ENCODE assay signal across 11 cellular contexts in the genomic region with DNA sequence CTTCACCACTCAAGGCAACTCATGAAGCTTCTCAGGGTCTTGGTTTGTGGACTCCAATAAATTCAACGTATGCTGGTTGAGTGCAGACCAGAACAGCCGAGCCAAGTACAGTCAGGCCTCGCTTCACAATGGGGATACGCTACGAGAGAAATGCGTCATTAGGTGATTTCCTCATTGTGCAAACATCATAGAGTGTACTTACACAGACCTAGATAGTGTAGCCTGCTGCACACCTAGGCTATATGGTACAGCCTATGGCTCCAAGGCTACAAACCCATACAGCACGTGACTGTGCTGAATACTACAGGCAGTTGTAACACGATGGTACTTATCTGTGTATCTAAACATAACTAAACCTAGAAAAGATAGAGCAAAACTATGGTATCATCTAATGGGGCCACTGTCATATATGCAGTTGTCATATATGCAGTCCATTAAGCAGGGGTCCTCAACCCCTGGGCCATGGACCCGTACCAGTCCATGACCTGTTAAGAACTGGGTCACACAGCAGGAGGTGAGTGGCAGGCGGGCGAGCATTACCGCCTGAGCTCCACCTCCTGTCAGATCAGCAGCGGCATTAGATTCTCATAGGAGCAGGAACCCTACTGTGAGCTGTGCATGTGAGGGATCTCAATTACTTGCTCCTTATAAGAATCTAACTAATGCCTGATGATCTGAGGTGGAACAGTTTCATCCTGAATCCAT. TPM values are rescaled to one million over a fixed set of nuclear protein-coding genes. Genes with fewer than 3 reads are reported as not detected.
DNase-seq lines count a peak whose midpoint lies in the region; ATAC-seq and TF ChIP-seq lines count a peak whose summit lies in the region.
"Had no signal": no experiment of that assay in that cellular context is flagged by ENCODE, and none has a peak within 500 bp of the region (broad histone marks: within the 10 kb centered on the region; RNA-seq: fewer than 3 reads in every experiment).

No MANE protein-coding gene starts in this region.

- H3K9me3 ChIP-seq in gastrocnemius medialis = no peaks in the 10 kb centered on the region
- H3K9me3 ChIP-seq: heart left ventricle had no signal

- H3K36me3 ChIP-seq in gastrocnemius medialis = no peaks in the 10 kb centered on the region
- H3K36me3 ChIP-seq: heart left ventricle had no signal

- no peak overlapping the region for H3K27ac ChIP-seq in gastrocnemius medialis
- H3K27ac ChIP-seq: epithelial cell of prostate, VCaP had no signal

- H3K4me1 Mint-ChIP-seq in activated CD4-positive, alpha-beta T cell treated with anti-CD3 and anti-CD28 coated beads for 36 hours = peaks cover 29% of the 10 kb centered on the region
- peaks cover 31% of the 10 kb centered on the region for H3K4me1 Mint-ChIP-seq in T-helper 2 cell treated with Interferon-gamma antibody and Interleukin-4, amounts not matched to agents 5 μg/mL and 100 μg/mL, for 36 hours (ENCODE audit: low read depth)
- peaks cover 49 to 66% of the 10 kb centered on the region in 2 donors for H3K4me1 Mint-ChIP-seq in natural killer cell

- H3K4me1 ChIP-seq in gastrocnemius medialis = no peaks in the 10 kb centered on the region

- CTCF ChIA-PET in activated CD4-positive, alpha-beta T cell treated with anti-CD3 and anti-CD28 coated beads for 36 hours (lab: Charles Lee) = interaction anchor here (0.7 kb wide), 1 partner anchor 54 kb away, joined by 3 read pairs; no protein-coding TSS in a partner anchor
- CTCF ChIA-PET in HEK293T (lab: Yijun Ruan, JAX) = interaction anchor here (0.8 to 1.2 kb wide), 2 partner anchors 10 to 79 kb away, joined by 3 to 4 read pairs; no protein-coding TSS in a partner anchor

- TF ChIP-seq POLR2A in gastrocnemius medialis (IDR thresholded peaks at IDR 0.05) = no peak

- POLR2A ChIA-PET in activated CD4-positive, alpha-beta T cell treated with anti-CD3 and anti-CD28 coated beads for 36 hours (lab: Charles Lee) = no interaction called here
- POLR2A ChIA-PET in HEK293T (lab: Yijun Ruan, JAX) = interaction anchor here (0.7 to 1.1 kb wide), 2 partner anchors 15 to 25 kb away, joined by 3 read pairs; no protein-coding TSS in a partner anchor

- peak; percentile 50 for ATAC-seq in activated CD4-positive, alpha-beta T cell treated with anti-CD3 and anti-CD28 coated beads for 36 hours
- ATAC-seq in natural killer cell (peak; percentile 2 to 52 (median 14)), gastrocnemius medialis (no peak)

- DNase-seq in activated CD4-positive, alpha-beta T cell treated with anti-CD3 and anti-CD28 coated beads for 36 hours = no peak
- no peak for DNase-seq in activated CD4-positive, alpha-beta T cell treated with anti-CD3 and anti-CD28 coated beads, Interleukin-2, amount 50 U/mL, for 4 hours
- DNase-seq in HEK293T (ENCODE audit: extremely low spot score) (no peak), natural killer cell (no peak), cardiac septum (ENCODE audit: low spot score) (no peak), AG08396 (ENCODE audit: low spot score) (no peak), gastrocnemius medialis (no peak)
- no peak for DNase-seq in T-helper 2 cell treated with Interferon-gamma antibody and Interleukin-4, amounts not matched to agents 5 μg/mL and 100 μg/mL, for 36 hours (ENCODE audit: low spot score)

- H3K36me3 Mint-ChIP-seq in activated CD4-positive, alpha-beta T cell treated with anti-CD3 and anti-CD28 coated beads for 36 hours (ENCODE audit: low read depth) = no peaks in the 10 kb centered on the region
- no peaks in the 10 kb centered on the region for H3K36me3 Mint-ChIP-seq in T-helper 2 cell treated with Interferon-gamma antibody and Interleukin-4, amounts not matched to agents 5 μg/mL and 100 μg/mL, for 36 hours (ENCODE audit: low read depth)
- no peaks in the 10 kb centered on the region for H3K36me3 Mint-ChIP-seq in natural killer cell

- no peaks in the 10 kb centered on the region for H3K27me3 ChIP-seq in gastrocnemius medialis

- H3K27ac Mint-ChIP-seq in activated CD4-positive, alpha-beta T cell treated with anti-CD3 and anti-CD28 coated beads for 36 hours = no peak overlapping the region
- peak overlapping the region; percentile 66 for H3K27ac Mint-ChIP-seq in T-helper 2 cell treated with Interferon-gamma antibody and Interleukin-4, amounts not matched to agents 5 μg/mL and 100 μg/mL, for 36 hours
- H3K27ac Mint-ChIP-seq in natural killer cell = peak overlapping the region; percentile 88 to 91

- in situ Hi-C loops in gastrocnemius medialis (cut with MboI; ENCODE audit: low sequenced_read_pairs in 4 of 4) = no loop called here

- no peak overlapping the region for H3K4me3 ChIP-seq in gastrocnemius medialis

- TF ChIP-seq CTCF in natural killer cell (IDR thresholded peaks at IDR 0.05) (no peak), gastrocnemius medialis (IDR thresholded peaks at IDR 0.05 in 4 of 5, conservative IDR thresholded peaks at IDR 0.05 in 1 of 5) (no peak)

- H3K4me3 Mint-ChIP-seq in activated CD4-positive, alpha-beta T cell treated with anti-CD3 and anti-CD28 coated beads for 36 hours = no peak overlapping the region
- H3K4me3 Mint-ChIP-seq in T-helper 2 cell treated with Interferon-gamma antibody and Interleukin-4, amounts not matched to agents 5 μg/mL and 100 μg/mL, for 36 hours = peak overlapping the region; percentile 76
- peak overlapping the region; percentile 92 for H3K4me3 Mint-ChIP-seq in natural killer cell

- intact Hi-C loops in activated CD4-positive, alpha-beta T cell treated with anti-CD3 and anti-CD28 coated beads for 36 hours (cut with DNase I, micrococcal nuclease) = loop anchor here (2.0 to 5.0 kb wide), 2 partner anchors 21 to 42 kb away; no protein-coding TSS in a partner anchor
- intact Hi-C loops in natural killer cell (cut with micrococcal nuclease) = loop anchor here (1.0 to 5.0 kb wide), 3 partner anchors 108 to 567 kb away; a partner anchor contains a TSS
- intact Hi-C loops in cardiac septum (cut with DNase I) = no loop called here
- intact Hi-C loops in gastrocnemius medialis (cut with DNase I; ENCODE audit: low total_unique reads) = no loop called here

- H3K9me3 Mint-ChIP-seq in activated CD4-positive, alpha-beta T cell treated with anti-CD3 and anti-CD28 coated beads for 36 hours (ENCODE audit: low read depth) = no peaks in the 10 kb centered on the region
- no peaks in the 10 kb centered on the region for H3K9me3 Mint-ChIP-seq in T-helper 2 cell treated with Interferon-gamma antibody and Interleukin-4, amounts not matched to agents 5 μg/mL and 100 μg/mL, for 36 hours
- H3K9me3 Mint-ChIP-seq in natural killer cell = no peaks in the 10 kb centered on the region

- peaks cover 18% of the 10 kb centered on the region for H3K27me3 Mint-ChIP-seq in activated CD4-positive, alpha-beta T cell treated with anti-CD3 and anti-CD28 coated beads for 36 hours
- peaks cover 49% of the 10 kb centered on the region for H3K27me3 Mint-ChIP-seq in T-helper 2 cell treated with Interferon-gamma antibody and Interleukin-4, amounts not matched to agents 5 μg/mL and 100 μg/mL, for 36 hours (ENCODE audit: low read depth)
- peaks cover 0 to 32% of the 10 kb centered on the region in 2 donors for H3K27me3 Mint-ChIP-seq in natural killer cell (ENCODE audit: low read depth in 2 of 2)

TF ChIP-seq in HEK293T, 16 proteins besides CTCF, POLR2A, EP300 and RAD21:
- 0 out of 2 replicates have a peak, but pooled peaks have one; percentile 14 for TF ChIP-seq L3MBTL2 (conservative IDR thresholded peaks at IDR 0.05)
- TF ChIP-seq ARNT (IDR thresholded peaks at IDR 0.05) = no peak
- TF ChIP-seq, protein P1, sequence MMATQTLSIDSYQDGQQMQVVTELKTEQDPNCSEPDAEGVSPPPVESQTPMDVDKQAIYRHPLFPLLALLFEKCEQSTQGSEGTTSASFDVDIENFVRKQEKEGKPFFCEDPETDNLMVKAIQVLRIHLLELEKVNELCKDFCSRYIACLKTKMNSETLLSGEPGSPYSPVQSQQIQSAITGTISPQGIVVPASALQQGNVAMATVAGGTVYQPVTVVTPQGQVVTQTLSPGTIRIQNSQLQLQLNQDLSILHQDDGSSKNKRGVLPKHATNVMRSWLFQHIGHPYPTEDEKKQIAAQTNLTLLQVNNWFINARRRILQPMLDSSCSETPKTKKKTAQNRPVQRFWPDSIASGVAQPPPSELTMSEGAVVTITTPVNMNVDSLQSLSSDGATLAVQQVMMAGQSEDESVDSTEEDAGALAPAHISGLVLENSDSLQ (IDR thresholded peaks at IDR 0.05) = peak; percentile 84
- TF ChIP-seq FOXK2 (IDR thresholded peaks at IDR 0.05) = no peak

RNA-seq across cellular contexts. Expression of a gene that starts 31.5 kb away (rescaled TPM):
- under 1 TPM; 0.14 to 0.33 TPM for total RNA-seq in activated CD4-positive, alpha-beta T cell treated with anti-CD3 and anti-CD28 coated beads for 36 hours
- total RNA-seq in natural killer cell (1 to 10 TPM; 1.3 to 1.8 (median 1.7) TPM), cardiac septum (6.3 TPM), gastrocnemius medialis (under 1 TPM; 0.44 to 0.71 (median 0.50) TPM)

Comparison
In these comparisons a context has a peak if more than half of its experiments do, and no peak if none do; other contexts are left out.
1. ATAC-seq: peak in activated CD4-positive, alpha-beta T cell treated with anti-CD3 and anti-CD28 coated beads for 36 hours (single experiment) and natural killer cell (3 of 3); none in gastrocnemius medialis (0 of 2).
2. intact Hi-C loops: an anchor here in activated CD4-positive, alpha-beta T cell treated with anti-CD3 and anti-CD28 coated beads for 36 hours (2.0 to 5.0 kb wide) and natural killer cell (1.0 to 5.0 kb wide); none called in cardiac septum and gastrocnemius medialis.